ENCODE assay signal across 8 cellular contexts in genomic region chr1:56663846-56664245, GRCh38. TPM values are rescaled to one million over a fixed set of nuclear protein-coding genes. Genes with fewer than 3 reads are reported as not detected.
"Had no signal": no experiment of that assay in that cellular context is flagged by ENCODE, and none has a peak within 500 bp of the region (broad histone marks: within the 10 kb centered on the region; RNA-seq: fewer than 3 reads in every experiment).

No MANE protein-coding gene starts in this region.

- H3K27ac Mint-ChIP-seq: GM23338 had no signal

- H2AFZ ChIP-seq: GM23338 had no signal

- FAIRE-seq: HTR-8/SVneo had no signal

- H3K9ac ChIP-seq: KMS-11 had no signal

- H3K9me3 ChIP-seq: HAP-1 had no signal

- H3K4me3 ChIP-seq: GM23338, HAP-1 had no signal

- H3K9me3 Mint-ChIP-seq: GM23338 had no signal

- ATAC-seq: GM23338, HCT116 had no signal

- DNase-seq: H7, KBM-7 had no signal

- H3K36me3 ChIP-seq: HAP-1 had no signal

- H3K4me3 Mint-ChIP-seq: GM23338 had no signal

- H3K27ac ChIP-seq: KMS-11 had no signal

- H3K4me2 ChIP-seq: GM23338, KMS-11 had no signal

RNA-seq across cellular contexts. Expression of gene PRKAA2, which starts 18.7 kb away (rescaled TPM):
- total RNA-seq: HT-29 had no signal
